Comparison of ENCODE assay signal across 16 cellular contexts in the genomic region with DNA sequence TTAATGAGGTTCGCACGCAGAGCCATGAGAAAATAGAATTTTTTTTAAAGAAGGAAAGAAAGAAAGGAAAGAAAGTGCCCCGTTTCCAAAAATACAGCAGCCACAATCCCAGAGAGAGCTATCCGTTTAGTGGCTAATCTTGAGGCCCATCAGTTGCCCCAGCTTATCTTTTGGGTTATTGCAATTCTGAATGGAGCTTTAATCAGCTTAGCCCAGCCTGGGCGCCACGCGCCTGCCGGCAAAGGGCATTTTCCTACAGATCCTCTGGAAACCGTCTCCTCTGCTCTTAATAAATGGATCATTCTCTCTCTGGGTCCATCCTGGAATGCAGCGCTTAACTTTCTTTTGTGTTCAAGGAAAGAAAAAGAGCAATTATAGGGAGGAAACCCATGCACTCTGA.
DNase-seq lines count a peak whose midpoint lies in the region; ATAC-seq lines count a peak whose summit lies in the region.
"Had no signal": no experiment of that assay in that cellular context is flagged by ENCODE, and none has a peak within 500 bp of the region (broad histone marks: within the 10 kb centered on the region; RNA-seq: fewer than 3 reads in every experiment).

No MANE protein-coding gene starts in this region.

- H3K4me2 ChIP-seq in mesenchymal stem cell (ENCODE audit: low read length, poor library complexity, severe bottlenecking): no peak overlapping the region

- intact Hi-C loops in aorta (cut with DNase I): no loop called here

- no peak overlapping the region for H3K4ac ChIP-seq in mesenchymal stem cell (ENCODE audit: low read depth in 1 of 2, low read length in 2 of 2)

- H2AK5ac ChIP-seq in mesenchymal stem cell (ENCODE audit: low read length, severe bottlenecking): no peak overlapping the region

- H3K9ac ChIP-seq in HUES6 (ENCODE audit: low read length) (peak overlapping the region; percentile 19), adipocyte (ENCODE audit: low read length) (peak overlapping the region; percentile 29), mesenchymal stem cell (ENCODE audit: low read length) (peak overlapping the region; percentile 27)

- H3K4me1 ChIP-seq in HUES6 (ENCODE audit: control insufficient read depth, insufficient read depth, low read length) (peaks cover 57% of the 10 kb centered on the region), adipocyte (ENCODE audit: control insufficient read depth, insufficient read depth, low read length) (peaks cover 34% of the 10 kb centered on the region), mesenchymal stem cell (ENCODE audit: control insufficient read depth, insufficient read depth, low read depth, low read length) (peaks cover 3% of the 10 kb centered on the region), aorta (ENCODE audit: control insufficient read depth in 1 of 2, insufficient read depth in 2 of 2, low read length in 2 of 2) (no peaks in the 10 kb centered on the region)

- no peak overlapping the region for H3K14ac ChIP-seq in mesenchymal stem cell (ENCODE audit: low read length in 2 of 2)

- H3K27ac ChIP-seq in HUES6 (ENCODE audit: low read depth, low read length) (peak overlapping the region; percentile 81), mesenchymal stem cell (ENCODE audit: low read length, poor library complexity, severe bottlenecking) (no peak overlapping the region), aorta (ENCODE audit: low read depth in 1 of 2, low read length in 2 of 2) (no peak overlapping the region)
- H3K27ac ChIP-seq: SJSA1 had no signal

- WGBS in mesenchymal stem cell: 67% methylated on average over 8 of the region's 10 CpGs
- 87 to 91% methylated on average over 10 of the region's 10 CpGs for WGBS in aorta, 2 donors

- H3K9me3 ChIP-seq in HUES6 (ENCODE audit: control insufficient read depth, insufficient read depth, low read depth, low read length): no peaks in the 10 kb centered on the region
- H3K9me3 ChIP-seq in adipocyte (ENCODE audit: control insufficient read depth, low read length): no peaks in the 10 kb centered on the region
- no peaks in the 10 kb centered on the region for H3K9me3 ChIP-seq in mesenchymal stem cell (ENCODE audit: control insufficient read depth, low read length)
- H3K9me3 ChIP-seq in aorta (ENCODE audit: control insufficient read depth, low read length): no peaks in the 10 kb centered on the region
- H3K9me3 ChIP-seq: SJSA1 had no signal

- H2BK12ac ChIP-seq in mesenchymal stem cell (ENCODE audit: low read length in 2 of 2): peak overlapping the region in 1 of 2 experiments; percentile 52

- no peak overlapping the region for H2BK5ac ChIP-seq in mesenchymal stem cell (ENCODE audit: low read depth, low read length, poor library complexity, severe bottlenecking)

- H3K18ac ChIP-seq in mesenchymal stem cell (ENCODE audit: low read depth in 1 of 2, low read length in 2 of 2): peak overlapping the region in 1 of 2 experiments; percentile 33

- H3K27me3 ChIP-seq in HUES6 (ENCODE audit: control insufficient read depth, insufficient read depth, low read length) (no peaks in the 10 kb centered on the region), adipocyte (replicated peaks; ENCODE audit: control insufficient read depth, insufficient read depth, low read length) (no peaks in the 10 kb centered on the region), mesenchymal stem cell (ENCODE audit: control insufficient read depth in 1 of 2, insufficient read depth in 1 of 2, low read length in 2 of 2) (no peaks in the 10 kb centered on the region), aorta (ENCODE audit: control insufficient read depth in 1 of 2, insufficient read depth in 2 of 2, low read length in 1 of 2) (no peaks in the 10 kb centered on the region)
- H3K27me3 ChIP-seq: SJSA1 had no signal

- no peak overlapping the region for H4K91ac ChIP-seq in mesenchymal stem cell (ENCODE audit: low read length)

- no peak for DNase-seq in adipocyte (ENCODE audit: low read depth)
- DNase-seq in mesenchymal stem cell: no peak
- no peak for DNase-seq in aorta
- no peak for DNase-seq in DMS 273 treated with DMSO at 0.1 percent for 48 hours (lab: John Stamatoyannopoulos, UW)
- DNase-seq in medulla oblongata (ENCODE audit: extremely low spot score): no peak
- DNase-seq: ACHN; Calu3; CD4-positive, alpha-beta T cell; MV-4-11; NCI-H1417 treated with DMSO at 0.1 percent for 48 hours; NCI-H2081; NCI-H524; NK-92 treated with Interleukin-12 subunit alpha and Interleukin-12 subunit beta, amount 100 ng/mL, for 24 hours had no signal

- H3K79me1 ChIP-seq in mesenchymal stem cell (replicated peaks; ENCODE audit: low read length, poor library complexity, severe bottlenecking): no peaks in the 10 kb centered on the region

- no peak overlapping the region for H4K8ac ChIP-seq in mesenchymal stem cell (ENCODE audit: low read length)

- H2BK120ac ChIP-seq in mesenchymal stem cell (ENCODE audit: low read depth, low read length): no peak overlapping the region

- ATAC-seq in aorta (ENCODE audit: low FRiP score) (peak; percentile 54), GM21723 (IDR thresholded peaks at IDR 0.05; ENCODE audit: unreplicated experiment) (no peak)

- no peak overlapping the region for H3K23ac ChIP-seq in mesenchymal stem cell (ENCODE audit: low read length in 2 of 2)

- H3K4me3 ChIP-seq in HUES6 (ENCODE audit: low read depth, low read length): peak overlapping the region; percentile 53; the same call in 1 of the 2 replicates
- H3K4me3 ChIP-seq in adipocyte (ENCODE audit: low read length): peak overlapping the region; percentile 7
- peak overlapping the region in 1 of 2 experiments; percentile 33 for H3K4me3 ChIP-seq in mesenchymal stem cell (ENCODE audit: insufficient read depth in 1 of 2, low read depth in 1 of 2, low read length in 2 of 2)
- H3K4me3 ChIP-seq in aorta (ENCODE audit: low read length in 2 of 2): no peak overlapping the region
- H3K4me3 ChIP-seq: SJSA1 had no signal

- H2BK15ac ChIP-seq in mesenchymal stem cell (ENCODE audit: low read depth, poor library complexity, severe bottlenecking): no peak overlapping the region

- H3K36me3 ChIP-seq in HUES6 (ENCODE audit: control insufficient read depth, insufficient read depth, low read length): peaks cover 20% of the 10 kb centered on the region
- no peaks in the 10 kb centered on the region for H3K36me3 ChIP-seq in adipocyte (ENCODE audit: control insufficient read depth, insufficient read depth, low read length, severe bottlenecking)
- H3K36me3 ChIP-seq in mesenchymal stem cell (ENCODE audit: control insufficient read depth in 1 of 2, insufficient read depth in 2 of 2, low read depth in 1 of 2, low read length in 2 of 2): no peaks in the 10 kb centered on the region
- no peaks in the 10 kb centered on the region for H3K36me3 ChIP-seq in aorta (ENCODE audit: control insufficient read depth in 1 of 2, insufficient read depth in 2 of 2, low read length in 1 of 2)
- H3K36me3 ChIP-seq: SJSA1 had no signal

- no peak overlapping the region for H2AFZ ChIP-seq in mesenchymal stem cell (ENCODE audit: low read depth, low read length)

Comparison
In these comparisons a context has a peak if more than half of its experiments do, and no peak if none do; other contexts are left out.
1. H3K4me3 ChIP-seq: peak in HUES6 (single experiment) and adipocyte (single experiment); none in aorta (0 of 2).
2. Peak in every context shown above with its lines, with median percentiles within 50 percentile points of each other: H3K9ac ChIP-seq.